12 cellular contexts compared by ENCODE assay signal in genomic region chr1:22966309-22966708, GRCh38. TPM values are rescaled to one million over a fixed set of nuclear protein-coding genes. Genes with fewer than 3 reads are reported as not detected.
"Had no signal": no experiment of that assay in that cellular context is flagged by ENCODE, and none has a peak within 500 bp of the region (broad histone marks: within the 10 kb centered on the region; RNA-seq: fewer than 3 reads in every experiment).

No MANE protein-coding gene starts in this region.

- H3K27ac ChIP-seq: GM23248 had no signal

- H3K27ac Mint-ChIP-seq: GM23338, H9, HFFc6 had no signal

- H3K36me3 ChIP-seq: HAP-1 had no signal

- H2AFZ ChIP-seq: GM23248, GM23338 had no signal

- FAIRE-seq: H1, H54 had no signal

- H3K4me2 ChIP-seq: GM23338 had no signal

- H3K4me3 Mint-ChIP-seq: GM23338, H9, HFFc6 had no signal

- ATAC-seq: GM23338, HCT116 had no signal

- DNase-seq: GM23248, GOT3, H7, H9, HCEC 1CT, HFFc6 had no signal

- H3K9ac ChIP-seq: GM23248 had no signal

- H3K4me3 ChIP-seq: GM23248, GM23338, HAP-1 had no signal

- H3K9me3 ChIP-seq: HAP-1 had no signal

- H3K4me1 ChIP-seq: HAP-1 had no signal

RNA-seq across cellular contexts. Expression of gene LACTBL1, which starts 6.4 kb away (rescaled TPM):
- total RNA-seq: GM23248, GM23338, H1, H4, H7, H9, HFFc6 had no signal
- polyA plus RNA-seq: GM23248, GM23338, H1 had no signal

RNA-seq across cellular contexts. Expression of gene TEX46, which starts 49.3 kb away (rescaled TPM):
- total RNA-seq: GM23248, GM23338, H1, H4, H7, H9, HFFc6 had no signal
- polyA plus RNA-seq: GM23248, H1 had no signal
